Comparison of ENCODE assay signal across 21 cellular contexts in the genomic region with DNA sequence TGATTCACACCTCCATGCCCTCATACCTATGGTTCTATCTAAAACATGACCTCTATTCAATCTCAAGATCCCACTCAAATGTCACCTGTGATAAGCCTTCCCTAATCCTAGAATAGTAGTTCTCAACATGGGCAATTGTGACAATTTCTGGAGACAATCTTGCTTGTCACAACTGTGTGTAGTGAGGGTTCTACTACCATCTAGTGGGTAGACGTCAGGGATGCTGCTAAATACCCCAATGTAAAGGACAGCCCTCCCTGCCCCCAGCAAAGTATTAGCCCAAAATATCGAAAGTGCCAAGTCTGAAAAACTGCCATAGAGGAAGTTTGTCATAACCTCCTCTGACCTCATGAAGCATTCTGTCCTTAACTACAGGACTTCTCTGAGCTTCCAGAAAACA. TPM values are rescaled to one million over a fixed set of nuclear protein-coding genes. Genes with fewer than 3 reads are reported as not detected.
DNase-seq lines count a peak whose midpoint lies in the region; ATAC-seq and TF ChIP-seq lines count a peak whose summit lies in the region.
"Had no signal": no experiment of that assay in that cellular context is flagged by ENCODE, and none has a peak within 500 bp of the region (broad histone marks: within the 10 kb centered on the region; RNA-seq: fewer than 3 reads in every experiment).

No MANE protein-coding gene starts in this region.

- no peak overlapping the region for H3K27ac Mint-ChIP-seq in activated T-cell treated with anti-CD3 and anti-CD28 coated beads, Interleukin-2, amount 50 U/mL, for 24 hours
- H3K27ac Mint-ChIP-seq: CD4-positive, alpha-beta T cell; T-cell had no signal

- H3K4me1 ChIP-seq in Panc1 (ENCODE audit: control insufficient read depth, insufficient read depth, low read length) (no peaks in the 10 kb centered on the region), mesendoderm (ENCODE audit: control insufficient read depth, low read depth, low read length) (no peaks in the 10 kb centered on the region)

- peaks cover 15% of the 10 kb centered on the region for H3K79me1 ChIP-seq in mesendoderm (ENCODE audit: low read length)

- H3K4ac ChIP-seq in mesendoderm (ENCODE audit: low read depth, low read length) = no peak overlapping the region

- H3K36me3 ChIP-seq in Panc1 (ENCODE audit: control insufficient read depth, insufficient read depth, low read length) (no peaks in the 10 kb centered on the region), mesendoderm (ENCODE audit: control insufficient read depth, insufficient read depth, low read length) (no peaks in the 10 kb centered on the region)

- WGBS in mesendoderm (ENCODE audit: extremely low coverage, insufficient coverage, low lambda C conversion rate) = no CpG with 5 or more reads among the region's 2 CpGs

- H3K79me2 ChIP-seq in mesendoderm (ENCODE audit: control insufficient read depth, insufficient read depth, low read length) = peaks cover 48% of the 10 kb centered on the region

- no peak overlapping the region for H3K23ac ChIP-seq in mesendoderm (ENCODE audit: low read length)

- H3K4me2 ChIP-seq in mesendoderm (ENCODE audit: low read length) = no peak overlapping the region

- no peak overlapping the region for H3K18ac ChIP-seq in mesendoderm (ENCODE audit: low read length)

- TF ChIP-seq CTCF in GM13977 (IDR thresholded peaks at IDR 0.05; ENCODE audit: extremely low read depth, insufficient read depth, missing control alignments) (peak; percentile 1), Panc1 (IDR thresholded peaks at IDR 0.05) (peak; percentile 10; the same call in 1 of the 2 replicates)

- H2BK120ac ChIP-seq in mesendoderm (ENCODE audit: low read depth, low read length) = no peak overlapping the region

- H3K9me3 Mint-ChIP-seq in activated T-cell treated with anti-CD3 and anti-CD28 coated beads, Interleukin-2, amount 50 U/mL, for 24 hours = no peaks in the 10 kb centered on the region
- H3K9me3 Mint-ChIP-seq: CD4-positive, alpha-beta T cell; T-cell had no signal

- DNase-seq in GM13977 (ENCODE audit: low spot score) = no peak
- peak; percentile 8 for DNase-seq in KBM-7
- no peak for DNase-seq in Panc1 (ENCODE audit: low read depth, low spot score)
- peak; percentile 26 for DNase-seq in mesendoderm
- DNase-seq in RKO (ENCODE audit: low spot score) = no peak
- DNase-seq in SHP77 (lab: John Stamatoyannopoulos, UW) = no peak
- DNase-seq in activated T-cell treated with anti-CD3 and anti-CD28 coated beads, Interleukin-2, amount 50 U/mL, for 24 hours = no peak
- DNase-seq: CD4-positive, alpha-beta T cell; COR-L47; DMS 273 treated with DMSO at 0.1 percent for 48 hours; DMS79 treated with DMSO at 0.1 percent for 48 hours; KG1; NCI-H1048; NCI-H1417 treated with DMSO at 0.1 percent for 48 hours; NCI-H187; NCI-H446 treated with DMSO at 0.1 percent for 48 hours; NCI-H526 treated with DMSO at 0.1 percent for 48 hours; PC-3; T-cell had no signal

- no peak overlapping the region for H4K8ac ChIP-seq in mesendoderm (ENCODE audit: low read depth, low read length)

- H3K27ac ChIP-seq in Panc1 (ENCODE audit: low read length) = no peak overlapping the region
- H3K27ac ChIP-seq in mesendoderm (ENCODE audit: low read depth, low read length) = no peak overlapping the region
- H3K27ac ChIP-seq: RWPE1 had no signal

- no peak overlapping the region for H3K9ac ChIP-seq in mesendoderm (ENCODE audit: low read length)

- in situ Hi-C loops in GM13977 (cut with MboI; ENCODE audit: low pct_unique_long_range_greater_than_20kb, low sequenced_read_pairs, unreplicated experiment) = no loop called here
- in situ Hi-C loops in KBM-7 (cut with MboI; ENCODE audit: low pct_unique_long_range_greater_than_20kb, low sequenced_read_pairs) = no loop called here
- in situ Hi-C loops in Panc1 (cut with HindIII; ENCODE audit: low pct_unique_long_range_greater_than_20kb, low sequenced_read_pairs) = no loop called here

- H3K56ac ChIP-seq in mesendoderm (ENCODE audit: low read length) = no peak overlapping the region

- POLR2A ChIA-PET in Panc1 (lab: Charles Lee) = no interaction called here

- H3K36me3 Mint-ChIP-seq in activated T-cell treated with anti-CD3 and anti-CD28 coated beads, Interleukin-2, amount 50 U/mL, for 24 hours (ENCODE audit: low read depth) = peaks cover 38% of the 10 kb centered on the region

- H3K4me3 ChIP-seq in Panc1 (ENCODE audit: low read depth in 2 of 2, low read length in 2 of 2) (no peak overlapping the region), mesendoderm (ENCODE audit: low read length) (no peak overlapping the region)
- H3K4me3 ChIP-seq: GM12878 had no signal

- CTCF ChIA-PET in Panc1 (lab: Charles Lee) = no interaction called here

- H2BK15ac ChIP-seq in mesendoderm (replicated peaks; ENCODE audit: low read depth) = no peak overlapping the region

- no peak overlapping the region for H4K5ac ChIP-seq in mesendoderm (ENCODE audit: low read length)

- intact Hi-C loops in Panc1 (cut with micrococcal nuclease; ENCODE audit: unreplicated experiment) = no loop called here

- no peaks in the 10 kb centered on the region for H3K9me3 ChIP-seq in Panc1 (ENCODE audit: control insufficient read depth, insufficient read depth, low read depth, low read length)

- peaks cover 26% of the 10 kb centered on the region for H3K4me1 Mint-ChIP-seq in activated T-cell treated with anti-CD3 and anti-CD28 coated beads, Interleukin-2, amount 50 U/mL, for 24 hours (ENCODE audit: low read depth)

- no peak for ATAC-seq in Panc1
- ATAC-seq: GM12878, PC-3, T-cell had no signal

- H3K27me3 ChIP-seq in Panc1 (ENCODE audit: control insufficient read depth, insufficient read depth, low read length) = no peaks in the 10 kb centered on the region
- no peaks in the 10 kb centered on the region for H3K27me3 ChIP-seq in mesendoderm (ENCODE audit: insufficient read depth, low read length, poor library complexity)

- BruUV-seq in Panc1 (replicated peaks; lab: Mats Ljungman, UMichigan) = no TSS peak

- no peak overlapping the region for H3K4me3 Mint-ChIP-seq in activated T-cell treated with anti-CD3 and anti-CD28 coated beads, Interleukin-2, amount 50 U/mL, for 24 hours
- H3K4me3 Mint-ChIP-seq: CD4-positive, alpha-beta T cell; T-cell had no signal

- H2AK5ac ChIP-seq in mesendoderm (ENCODE audit: low read length) = no peak overlapping the region

- H3K27me3 Mint-ChIP-seq in activated T-cell treated with anti-CD3 and anti-CD28 coated beads, Interleukin-2, amount 50 U/mL, for 24 hours = no peaks in the 10 kb centered on the region
- H3K27me3 Mint-ChIP-seq: CD4-positive, alpha-beta T cell; T-cell had no signal

- H2BK5ac ChIP-seq in mesendoderm (ENCODE audit: low read length) = no peak overlapping the region

RNA-seq across cellular contexts. Expression of a gene that starts 32.0 kb away (rescaled TPM):
- total RNA-seq in Panc1 (2021; ENCODE audit: unreplicated experiment) = 302 TPM
- 282 TPM for polyA plus RNA-seq in Panc1 (2012; ENCODE audit: insufficient read length)
- polyA plus RNA-seq in mesendoderm (2013, experiment 1 of 2) = 1,122 TPM
- 1,116 TPM for polyA plus RNA-seq in mesendoderm (2013, experiment 2 of 2)

Comparison
In these comparisons a context has a peak if more than half of its experiments do, and no peak if none do; other contexts are left out.
1. DNase-seq: peak in KBM-7 (single experiment) and mesendoderm (single experiment); none in GM13977 (single experiment), Panc1 (single experiment), RKO (single experiment), SHP77 (0 of 2) and activated T-cell treated with anti-CD3 and anti-CD28 coated beads, Interleukin-2, amount 50 U/mL, for 24 hours (single experiment).